Comparison of ENCODE assay signal across 8 cellular contexts in the genomic region with DNA sequence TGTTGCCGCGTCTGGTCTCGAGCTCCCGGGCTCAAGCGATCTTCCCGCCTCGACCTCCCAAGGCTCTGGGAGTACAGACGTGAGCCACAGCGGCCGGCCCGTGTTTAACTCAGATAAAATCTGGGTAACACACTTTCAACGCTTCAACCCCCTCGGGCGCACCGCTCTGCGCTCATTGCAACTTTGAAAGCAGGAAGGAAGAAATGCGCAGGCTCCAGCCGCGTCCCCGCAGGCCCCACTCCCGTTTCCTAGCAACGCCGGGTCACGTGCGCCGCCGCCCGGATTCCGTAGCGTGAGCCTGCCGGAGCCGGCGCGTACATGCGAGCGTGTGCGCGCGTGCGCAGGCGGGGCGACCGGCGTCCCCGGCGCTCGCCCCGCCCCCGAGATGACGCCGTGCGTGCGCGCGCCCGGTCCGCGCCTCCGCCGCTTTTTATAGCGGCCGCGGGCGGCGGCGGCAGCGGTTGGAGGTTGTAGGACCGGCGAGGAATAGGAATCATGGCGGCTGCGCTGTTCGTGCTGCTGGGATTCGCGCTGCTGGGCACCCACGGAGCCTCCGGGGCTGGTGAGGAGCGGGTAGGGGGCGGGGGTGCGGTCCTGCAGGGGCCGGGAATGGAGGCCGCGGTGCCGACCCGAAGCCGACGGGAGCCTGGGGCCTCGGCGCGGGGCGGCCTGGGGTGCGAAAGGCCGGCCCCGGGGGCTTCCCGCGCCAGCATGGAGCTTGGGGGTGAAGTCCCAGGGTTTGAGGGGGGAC. TPM values are rescaled to one million over a fixed set of nuclear protein-coding genes. Genes with fewer than 3 reads are reported as not detected.
DNase-seq lines count a peak whose midpoint lies in the region; FAIRE-seq and TF ChIP-seq lines count a peak whose summit lies in the region.

TSS of gene BSG (plus strand) at position 457 of the 751 bp plus-strand sequence. CDS start at position 496, 39 bp downstream.

- intact Hi-C loops in activated naive CD4-positive, alpha-beta T cell treated with anti-CD3 and anti-CD28 coated beads for 36 hours (cut with micrococcal nuclease) = loop anchor here (1.0 to 5.0 kb wide), 8 partner anchors 39 to 345 kb away; partner anchors contain the start of genes CDC34, KISS1R, POLRMT and PTBP1

- H3K36me3 ChIP-seq in neutrophil = peaks cover 4% of the 10 kb centered on the region

- TF ChIP-seq CTCF in HFF-Myc (IDR thresholded peaks at IDR 0.05; ENCODE audit: low read depth, low read length, missing control alignments) = no peak
- TF ChIP-seq CTCF in neutrophil (IDR thresholded peaks at IDR 0.05) = peak; percentile 67

- peaks cover 49 to 58% of the 10 kb centered on the region in 2 experiments for H3K4me1 ChIP-seq in neutrophil (ENCODE audit: control insufficient read depth in 1 of 2, insufficient read depth in 1 of 2, low read depth in 1 of 2, low read length in 1 of 2)

- H3K27ac Mint-ChIP-seq in activated naive CD4-positive, alpha-beta T cell treated with anti-CD3 and anti-CD28 coated beads for 36 hours = peak within 1 kb of the TSS; percentile 98

- CTCF ChIA-PET in activated naive CD4-positive, alpha-beta T cell treated with anti-CD3 and anti-CD28 coated beads for 36 hours (lab: Charles Lee) = interaction anchor here (0.6 to 1.1 kb wide), 2 partner anchors 66 to 93 kb away, joined by 3 to 4 read pairs; no protein-coding TSS in a partner anchor

- no peaks in the 10 kb centered on the region for H3K27me3 ChIP-seq in neutrophil

- no peak for FAIRE-seq in frontal cortex (lab: Jason Lieb, UNC)

- H3K36me3 Mint-ChIP-seq in activated naive CD4-positive, alpha-beta T cell treated with anti-CD3 and anti-CD28 coated beads for 36 hours (ENCODE audit: low read depth) = peaks cover 3% of the 10 kb centered on the region

- H3K4me3 ChIP-seq in HFF-Myc (replicated peaks; ENCODE audit: low read depth, low read length) = peak within 1 kb of the TSS; percentile 99
- H3K4me3 ChIP-seq in neutrophil (ENCODE audit: low read depth in 1 of 2, low read length in 1 of 2) = peak within 1 kb of the TSS; percentile 89 to 94

- H3K4me3 Mint-ChIP-seq in activated naive CD4-positive, alpha-beta T cell treated with anti-CD3 and anti-CD28 coated beads for 36 hours = peak within 1 kb of the TSS; percentile 90

- peak within 1 kb of the TSS; percentile 99 for H3K27ac ChIP-seq in neutrophil
- H3K27ac ChIP-seq in substantia nigra (ENCODE audit: low read depth, low read length, poor library complexity, severe bottlenecking) = peak within 1 kb of the TSS; percentile 87

- H3K9me3 ChIP-seq in neutrophil = no peaks in the 10 kb centered on the region

- no peaks in the 10 kb centered on the region for H3K9me3 Mint-ChIP-seq in activated naive CD4-positive, alpha-beta T cell treated with anti-CD3 and anti-CD28 coated beads for 36 hours

- H3K27me3 Mint-ChIP-seq in activated naive CD4-positive, alpha-beta T cell treated with anti-CD3 and anti-CD28 coated beads for 36 hours (ENCODE audit: low read depth) = no peaks in the 10 kb centered on the region

- DNase-seq in GF-D8 (lab: John Stamatoyannopoulos, UW) (peak; percentile 96), HFF-Myc (ENCODE audit: extremely low read depth, low read depth) (peak; percentile 92), NAMALWA (ENCODE audit: low spot score) (peak; percentile 99), SK-N-DZ (ENCODE audit: low spot score) (peak; percentile 99), frontal cortex (ENCODE audit: low spot score in 2 of 2) (peak; percentile 100), substantia nigra (lab: John Stamatoyannopoulos, UW) (peak; percentile 69 to 98 (median 94))
- DNase-seq in activated naive CD4-positive, alpha-beta T cell treated with anti-CD3 and anti-CD28 coated beads for 36 hours = peak; percentile 99

- peaks cover 36% of the 10 kb centered on the region for H3K4me1 Mint-ChIP-seq in activated naive CD4-positive, alpha-beta T cell treated with anti-CD3 and anti-CD28 coated beads for 36 hours (ENCODE audit: low read depth)

RNA-seq across cellular contexts. Expression of gene BSG, which starts in this region (rescaled TPM):
- 842 and 849 TPM in 2 replicates for polyA plus RNA-seq in SK-N-DZ (2014; cell fraction: cytosol; rRNA removed)
- 345 and 387 TPM in 2 replicates for polyA plus RNA-seq in SK-N-DZ (2014; cell fraction: nucleus; rRNA removed)
- 100 to 1,000 TPM; 160 to 161 TPM for total RNA-seq in activated naive CD4-positive, alpha-beta T cell treated with anti-CD3 and anti-CD28 coated beads for 36 hours
- 114 TPM for total RNA-seq in frontal cortex

Comparison
In these comparisons a context has a peak if more than half of its experiments do, and no peak if none do; other contexts are left out.
1. Peak in every context shown above with its lines: DNase-seq, H3K4me3 ChIP-seq and H3K27ac ChIP-seq.